1 cellular context compared by ENCODE assay signal in genomic region chr17:81863833-81864768, GRCh38.
TF ChIP-seq lines count a peak whose summit lies in the region.

No MANE protein-coding gene starts in this region.

TF ChIP-seq in HepG2, 621 proteins besides CTCF, POLR2A, EP300 and RAD21 (continued from another document):
- TF ChIP-seq MLXIP (CRISPR knock-in tag; IDR thresholded peaks at IDR 0.05; ENCODE audit: borderline replicate concordance) (no peak), FOXJ3 (CRISPR knock-in tag; IDR thresholded peaks at IDR 0.05; ENCODE audit: borderline replicate concordance) (no peak), FOXC1 (CRISPR knock-in tag; IDR thresholded peaks at IDR 0.05; ENCODE audit: borderline replicate concordance) (no peak), GLMP (CRISPR knock-in tag; IDR thresholded peaks at IDR 0.05; ENCODE audit: borderline replicate concordance) (no peak), FUBP1 (CRISPR knock-in tag; IDR thresholded peaks at IDR 0.05; ENCODE audit: borderline replicate concordance) (no peak), TBX2 (CRISPR knock-in tag; IDR thresholded peaks at IDR 0.05; ENCODE audit: borderline replicate concordance) (no peak), ZNF768 (CRISPR knock-in tag; IDR thresholded peaks at IDR 0.05) (0 out of 2 replicates have a peak, but pooled peaks have one; percentile 2), ZNF574 (CRISPR knock-in tag; IDR thresholded peaks at IDR 0.05) (0 out of 2 replicates have a peak, but pooled peaks have one; percentile 18), TEF (CRISPR knock-in tag; IDR thresholded peaks at IDR 0.05) (no peak), ZNF142 (CRISPR knock-in tag; IDR thresholded peaks at IDR 0.05) (no peak), ZNF850 (CRISPR knock-in tag; conservative IDR thresholded peaks at IDR 0.05) (no peak), ZNF121 (CRISPR knock-in tag; IDR thresholded peaks at IDR 0.05) (no peak), YEATS2 (CRISPR knock-in tag; IDR thresholded peaks at IDR 0.05; ENCODE audit: borderline replicate concordance) (no peak), TAF1 (CRISPR knock-in tag; IDR thresholded peaks at IDR 0.05) (no peak), ZNF207 (IDR thresholded peaks at IDR 0.05; ENCODE audit: borderline replicate concordance) (no peak), BCL3 (CRISPR knock-in tag; IDR thresholded peaks at IDR 0.05) (no peak), CC2D1A (CRISPR knock-in tag; IDR thresholded peaks at IDR 0.05) (no peak), PAF1 (CRISPR knock-in tag; IDR thresholded peaks at IDR 0.05) (peak; percentile 63)
